In genomic region chr12:122367632-122368031, GRCh38 we compare ENCODE assay signal across 1 cellular context.
TF ChIP-seq lines count a peak whose summit lies in the region.

No MANE protein-coding gene starts in this region.

TF ChIP-seq in H1, 55 proteins besides CTCF, POLR2A, EP300 and RAD21:
- TF ChIP-seq KDM1A (IDR thresholded peaks at IDR 0.05; ENCODE audit: borderline replicate concordance, low read length) = peak; percentile 68; the same call in 1 of the 2 replicates
TF ChIP-seq in H1: peak in this region for 1; not testable (repeated sequence) for 54.
